17 cellular contexts compared by ENCODE assay signal in the genomic region with DNA sequence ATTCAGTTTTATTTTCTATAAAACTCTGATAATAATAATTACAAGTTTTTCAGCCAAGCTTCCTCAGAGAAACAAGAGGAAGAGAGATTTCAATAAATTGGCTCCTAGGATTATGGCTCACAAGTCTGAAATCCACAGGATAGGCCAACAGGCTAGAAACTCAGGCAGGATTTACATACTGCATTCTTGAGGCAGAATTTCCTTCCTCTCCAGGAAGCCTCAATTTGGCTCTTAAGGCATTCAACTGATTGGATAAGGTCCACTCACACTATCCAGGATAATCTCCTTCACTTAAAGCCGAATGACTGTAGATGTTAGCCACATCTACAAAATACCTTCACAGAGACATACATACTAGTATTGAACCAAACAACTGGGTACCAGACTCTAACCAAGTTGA.
DNase-seq lines count a peak whose midpoint lies in the region; ATAC-seq, FAIRE-seq and TF ChIP-seq lines count a peak whose summit lies in the region.
"Had no signal": no experiment of that assay in that cellular context is flagged by ENCODE, and none has a peak within 500 bp of the region (broad histone marks: within the 10 kb centered on the region; RNA-seq: fewer than 3 reads in every experiment).

No MANE protein-coding gene starts in this region.

- no peak overlapping the region for H2BK12ac ChIP-seq in H1 (ENCODE audit: low read depth, low read length)

- WGBS in H1 (ENCODE audit: extremely low coverage in 1 of 2, insufficient coverage in 1 of 2, insufficient read length in 1 of 2, insufficient replicate concordance in 2 of 2, low coverage in 1 of 2, low lambda C conversion rate in 2 of 2, missing lambda C conversion rate in 1 of 2), 2 experiments: 83% methylated on average over 1 of the region's 1 CpG; no CpG with 5 or more reads in 1 of the 2 experiments
- no CpG with 5 or more reads among the region's 1 CpG for WGBS in iPS DF 6.9 (ENCODE audit: insufficient coverage, insufficient read length)
- WGBS in pancreas, 2 donors: 84 to 85% methylated on average over 1 of the region's 1 CpG

- H3K36me3 ChIP-seq in A673 (ENCODE audit: insufficient read depth, low read length, poor library complexity, severe bottlenecking): no peaks in the 10 kb centered on the region
- H3K36me3 ChIP-seq in HUES48 (ENCODE audit: control insufficient read depth, insufficient read depth, low read length): no peaks in the 10 kb centered on the region
- no peaks in the 10 kb centered on the region; a peak in 1 of 8 replicates for H3K36me3 ChIP-seq in H1 (ENCODE audit: control insufficient read depth in 2 of 4, insufficient read depth in 4 of 4, low read length in 3 of 4)
- no peaks in the 10 kb centered on the region for H3K36me3 ChIP-seq in iPS DF 6.9 (ENCODE audit: control insufficient read depth, insufficient read depth, low read length)
- H3K36me3 ChIP-seq in pancreas: no peaks in the 10 kb centered on the region
- H3K36me3 ChIP-seq in MG63: no peaks in the 10 kb centered on the region
- H3K36me3 ChIP-seq: BLaER1 treated with 17β-estradiol and CSF1 and Interleukin-3, amounts not matched to agents 10 nM and 100 nM had no signal

- H4K20me1 ChIP-seq in H1 (replicated peaks in 1 of 2; ENCODE audit: control insufficient read depth in 1 of 2, insufficient read depth in 2 of 2, low read length in 2 of 2): no peaks in the 10 kb centered on the region
- H4K20me1 ChIP-seq: BLaER1 treated with 17β-estradiol and CSF1 and Interleukin-3, amounts not matched to agents 10 nM and 100 nM had no signal

- peak overlapping the region; percentile 55; the same call in 1 of the 2 replicates for H2BK5ac ChIP-seq in H1 (ENCODE audit: low read depth, low read length)

- no TSS peak for BruUV-seq in A673 (replicated peaks; lab: Mats Ljungman, UMichigan)

- no peak for TF ChIP-seq EP300 in H1 (IDR thresholded peaks at IDR 0.05; ENCODE audit: borderline replicate concordance in 1 of 2, low read depth in 2 of 2, low read length in 2 of 2)

- no peak for TF ChIP-seq CTCF in A673 (conservative IDR thresholded peaks at IDR 0.05; ENCODE audit: low read depth, low read length)
- no peak for TF ChIP-seq CTCF in H1 (IDR thresholded peaks at IDR 0.05; ENCODE audit: control extremely low read depth in 1 of 3, insufficient read depth in 1 of 3, low read depth in 1 of 3, low read length in 3 of 3)
- no peak for TF ChIP-seq CTCF in pancreas (IDR thresholded peaks at IDR 0.05)

- no peak overlapping the region for H2BK15ac ChIP-seq in H1 (ENCODE audit: low read length)

- CTCF ChIA-PET in A673 (lab: Charles Lee): no interaction called here
- CTCF ChIA-PET in H1 (lab: Charles Lee; ENCODE audit: partially characterized antibody): interaction anchor here (0.5 kb wide), 1 partner anchor 292 kb away, joined by 3 read pairs; no protein-coding TSS in a partner anchor

- DNase-seq in A673 (ENCODE audit: low spot score) (peak; percentile 39), H1 (ENCODE audit: low read depth in 1 of 2, low spot score in 2 of 2) (no peak), iPS DF 6.9 (ENCODE audit: low read depth, low spot score) (peak; percentile 16), cardiac septum (ENCODE audit: low spot score) (no peak), LoVo (ENCODE audit: low spot score) (no peak), pancreas (no peak), MG63 (no peak)
- DNase-seq: 8988T; Calu3; CD8-positive, alpha-beta T cell; DMS79 treated with DMSO at 0.1 percent for 48 hours; GF-D8; HFFc6 had no signal

- no peak for ATAC-seq in pancreas
- ATAC-seq: CD8-positive, alpha-beta T cell; HCT116 had no signal

- H3K4ac ChIP-seq in H1 (replicated peaks; ENCODE audit: insufficient read length, low read depth, low read length): no peak overlapping the region

- no peak overlapping the region for H3K23ac ChIP-seq in H1 (ENCODE audit: insufficient read length)

- no peaks in the 10 kb centered on the region for H3K79me1 ChIP-seq in H1 (ENCODE audit: low read depth, low read length)

- H4K5ac ChIP-seq in H1 (ENCODE audit: insufficient read length, low read depth, low read length): no peak overlapping the region

- H3K9me3 ChIP-seq in A673 (ENCODE audit: low read depth, low read length, poor library complexity, severe bottlenecking) (no peaks in the 10 kb centered on the region), HUES48 (ENCODE audit: control insufficient read depth, insufficient read depth, low read length) (no peaks in the 10 kb centered on the region), H1 (ENCODE audit: insufficient read depth in 2 of 2, low read depth in 1 of 2, low read length in 1 of 2) (no peaks in the 10 kb centered on the region), iPS DF 6.9 (ENCODE audit: control insufficient read depth, insufficient read depth, low read length) (no peaks in the 10 kb centered on the region), pancreas (no peaks in the 10 kb centered on the region), MG63 (no peaks in the 10 kb centered on the region)
- H3K9me3 ChIP-seq: BLaER1 treated with 17β-estradiol and CSF1 and Interleukin-3, amounts not matched to agents 10 nM and 100 nM had no signal

- intact Hi-C loops in A673 (cut with micrococcal nuclease; ENCODE audit: unreplicated experiment): no loop called here
- intact Hi-C loops in cardiac septum (cut with DNase I): no loop called here
- intact Hi-C loops in pancreas (cut with DNase I): no loop called here

- H3K14ac ChIP-seq in H1 (ENCODE audit: insufficient read length): no peak overlapping the region

- H3K27ac ChIP-seq in A673 (ENCODE audit: low read depth, low read length, poor library complexity, severe bottlenecking) (no peak overlapping the region), HUES48 (ENCODE audit: low read depth, low read length) (peak overlapping the region; percentile 21), H1 (ENCODE audit: low read depth, low read length) (no peak overlapping the region), iPS DF 6.9 (ENCODE audit: low read length) (no peak overlapping the region), pancreas (no peak overlapping the region)
- H3K27ac ChIP-seq: BLaER1 treated with 17β-estradiol and CSF1 and Interleukin-3, amounts not matched to agents 10 nM and 100 nM had no signal

- H4K91ac ChIP-seq in H1 (replicated peaks; ENCODE audit: insufficient read length, low read length): no peak overlapping the region

- no peak for TF ChIP-seq POLR2A in H1 (IDR thresholded peaks at IDR 0.05; ENCODE audit: control extremely low read depth in 1 of 2, low read depth in 2 of 2, low read length in 2 of 2)

- TF ChIP-seq RAD21 in H1 (IDR thresholded peaks at IDR 0.05 in 1 of 2, conservative IDR thresholded peaks at IDR 0.05 in 1 of 2; ENCODE audit: low read depth in 2 of 2, low read length in 2 of 2): no peak

- no peak overlapping the region for H2AK5ac ChIP-seq in H1 (ENCODE audit: low read depth, low read length)

- peaks cover 11% of the 10 kb centered on the region for H3K4me1 ChIP-seq in A673 (ENCODE audit: insufficient read depth, low read length, poor library complexity, severe bottlenecking)
- H3K4me1 ChIP-seq in HUES48 (ENCODE audit: control insufficient read depth, insufficient read depth, low read length): peaks cover 34% of the 10 kb centered on the region
- H3K4me1 ChIP-seq in H1 (replicated peaks in 1 of 4; ENCODE audit: control insufficient read depth in 3 of 4, insufficient read depth in 4 of 4, low read length in 3 of 4): peaks cover 0 to 6% (median 2%) of the 10 kb centered on the region in 4 experiments; a peak in 4 of 7 replicates
- no peaks in the 10 kb centered on the region; the same call in 1 of the 2 replicates for H3K4me1 ChIP-seq in iPS DF 6.9 (ENCODE audit: control insufficient read depth, insufficient read depth, low read length)
- H3K4me1 ChIP-seq in pancreas: no peaks in the 10 kb centered on the region
- H3K4me1 ChIP-seq: BLaER1 treated with 17β-estradiol and CSF1 and Interleukin-3, amounts not matched to agents 10 nM and 100 nM had no signal

- H3K27me3 ChIP-seq in A673 (replicated peaks; ENCODE audit: insufficient read depth, low read depth, low read length, poor library complexity) (no peaks in the 10 kb centered on the region), HUES48 (ENCODE audit: control insufficient read depth, insufficient read depth, low read length) (no peaks in the 10 kb centered on the region), H1 (replicated peaks in 1 of 4; ENCODE audit: control insufficient read depth in 3 of 4, extremely low read depth in 1 of 4, insufficient read depth in 3 of 4, low read length in 3 of 4) (no peaks in the 10 kb centered on the region), iPS DF 6.9 (ENCODE audit: control insufficient read depth, insufficient read depth, low read length) (no peaks in the 10 kb centered on the region), pancreas (no peaks in the 10 kb centered on the region), MG63 (no peaks in the 10 kb centered on the region)
- H3K27me3 ChIP-seq: BLaER1 treated with 17β-estradiol and CSF1 and Interleukin-3, amounts not matched to agents 10 nM and 100 nM had no signal

- H3K4me2 ChIP-seq in H1 (ENCODE audit: insufficient read depth in 1 of 2, low read depth in 2 of 2, low read length in 2 of 2): peak overlapping the region in 1 of 2 experiments; percentile 15; a peak in 1 of 4 replicates
- H3K4me2 ChIP-seq: BLaER1 treated with 17β-estradiol and CSF1 and Interleukin-3, amounts not matched to agents 10 nM and 100 nM had no signal

- H2BK20ac ChIP-seq in H1 (ENCODE audit: low read length): peak overlapping the region; percentile 68; the same call in 1 of the 2 replicates

- no peak overlapping the region for H2AFZ ChIP-seq in H1 (ENCODE audit: low read length)

- FAIRE-seq in H1 (lab: Jason Lieb, UNC) (no peak), pancreas (lab: Jason Lieb, UNC) (no peak)
- FAIRE-seq: H54 had no signal

- H3K18ac ChIP-seq in H1 (ENCODE audit: extremely low read depth, low read length): no peak overlapping the region

- POLR2A ChIA-PET in A673 (lab: Charles Lee; ENCODE audit: low non-redundant PET) (no interaction called here), H1 (lab: Charles Lee; ENCODE audit: partially characterized antibody) (no interaction called here)

- H4K8ac ChIP-seq in H1 (ENCODE audit: extremely low read depth, insufficient read depth, low read length): no peak overlapping the region

- no peak overlapping the region for H3K56ac ChIP-seq in H1 (replicated peaks; ENCODE audit: insufficient read length, low read depth, low read length)

- H3K4me3 ChIP-seq in A673 (ENCODE audit: low read depth, low read length, poor library complexity, severe bottlenecking): no peak overlapping the region
- no peak overlapping the region for H3K4me3 ChIP-seq in HUES48 (ENCODE audit: low read depth, low read length)
- no peak overlapping the region for H3K4me3 ChIP-seq in H1 (ENCODE audit: extremely low read depth in 1 of 4, insufficient read depth in 2 of 4, low read depth in 3 of 4, low read length in 4 of 4)
- H3K4me3 ChIP-seq in iPS DF 6.9 (ENCODE audit: low read length): no peak overlapping the region
- H3K4me3 ChIP-seq in pancreas: no peak overlapping the region
- no peak overlapping the region for H3K4me3 ChIP-seq in MG63
- H3K4me3 ChIP-seq: BLaER1 treated with 17β-estradiol and CSF1 and Interleukin-3, amounts not matched to agents 10 nM and 100 nM had no signal

- H2BK120ac ChIP-seq in H1 (replicated peaks; ENCODE audit: low read depth, low read length): no peak overlapping the region

- H3K9ac ChIP-seq in HUES48 (ENCODE audit: low read depth, low read length) (no peak overlapping the region), H1 (replicated peaks in 1 of 4; ENCODE audit: extremely low read depth in 1 of 4, low read depth in 3 of 4, low read length in 3 of 4) (no peak overlapping the region)
- H3K9ac ChIP-seq: BLaER1 treated with 17β-estradiol and CSF1 and Interleukin-3, amounts not matched to agents 10 nM and 100 nM had no signal

- H3K23me2 ChIP-seq in H1 (ENCODE audit: low read depth, low read length): no peaks in the 10 kb centered on the region

- H3K79me2 ChIP-seq in H1 (ENCODE audit: control insufficient read depth in 1 of 2, insufficient read depth in 2 of 2, low read length in 2 of 2): no peaks in the 10 kb centered on the region

Comparison
In these comparisons a context has a peak if more than half of its experiments do, and no peak if none do; other contexts are left out.
1. DNase-seq: peak in A673 (single experiment) and iPS DF 6.9 (single experiment); none in H1 (0 of 2), cardiac septum (single experiment), LoVo (single experiment), pancreas (0 of 6) and MG63 (single experiment).